Comparison of ENCODE assay signal across 19 cellular contexts in the genomic region with DNA sequence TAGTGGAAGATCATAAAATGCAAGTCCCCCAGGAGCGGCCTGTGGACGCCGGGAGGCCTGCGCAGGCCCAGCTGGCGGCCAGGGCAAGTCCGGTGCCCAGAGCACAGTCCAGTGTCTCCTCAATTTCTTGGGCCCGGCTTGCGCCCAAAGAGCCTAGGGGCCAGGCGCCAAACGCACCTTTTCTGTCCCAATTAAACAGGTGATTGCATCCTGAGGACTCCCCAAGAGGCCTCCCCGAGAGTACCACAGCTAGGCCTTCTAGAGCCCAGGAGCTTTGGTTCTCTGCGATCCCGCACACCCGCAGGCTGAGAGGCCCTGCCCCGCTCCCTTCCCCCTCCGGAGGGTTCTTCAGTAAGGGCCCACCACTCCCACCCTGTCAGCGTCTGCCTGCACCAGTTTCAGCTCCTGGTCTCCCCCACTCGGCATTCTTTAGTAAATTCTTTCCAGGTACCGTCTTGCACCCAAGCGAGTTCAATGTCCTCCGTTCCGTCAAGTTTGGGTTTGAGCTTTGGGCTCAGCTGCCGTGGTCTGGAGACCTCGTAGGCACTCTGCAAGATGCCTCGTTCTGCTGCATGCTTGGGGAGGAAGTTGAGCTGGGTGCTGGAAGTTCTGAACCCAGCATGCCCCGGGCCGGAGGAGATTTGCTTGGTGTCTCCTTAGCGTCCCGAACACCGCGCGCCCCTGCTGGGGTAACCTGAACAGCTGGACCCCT. TPM values are rescaled to one million over a fixed set of nuclear protein-coding genes. Genes with fewer than 3 reads are reported as not detected.
DNase-seq lines count a peak whose midpoint lies in the region; ATAC-seq, FAIRE-seq and TF ChIP-seq lines count a peak whose summit lies in the region.
"Had no signal": no experiment of that assay in that cellular context is flagged by ENCODE, and none has a peak within 500 bp of the region (broad histone marks: within the 10 kb centered on the region; RNA-seq: fewer than 3 reads in every experiment).

No MANE protein-coding gene starts in this region.

- CTCF ChIA-PET in SK-N-SH (lab: Yijun Ruan, JAX) = interaction anchor here (0.9 to 9.8 kb wide), 5 partner anchors 12 to 680 kb away, joined by 3 to 75 read pairs (median 5); no protein-coding TSS in a partner anchor
- CTCF ChIA-PET in CD8-positive, alpha-beta memory T cell (lab: Charles Lee) = interaction anchor here (1.1 to 1.4 kb wide), 3 partner anchors 11 to 658 kb away, joined by 3 to 5 read pairs (median 3); no protein-coding TSS in a partner anchor

- H3K4me1 ChIP-seq in SK-N-SH (ENCODE audit: control insufficient read depth in 1 of 2, insufficient read depth in 2 of 2, low read depth in 1 of 2, low read length in 1 of 2) (no peaks in the 10 kb centered on the region), astrocyte (ENCODE audit: insufficient read depth, low read length) (no peaks in the 10 kb centered on the region), mucosa of stomach (ENCODE audit: control insufficient read depth, insufficient read depth, low read length) (peaks cover 1% of the 10 kb centered on the region)
- H3K4me1 ChIP-seq in CD8-positive, alpha-beta memory T cell (ENCODE audit: insufficient read depth, low read length) = peaks cover 25% of the 10 kb centered on the region

- TF ChIP-seq CTCF in SK-N-SH (IDR thresholded peaks at IDR 0.05) (no peak), astrocyte (IDR thresholded peaks at IDR 0.05; ENCODE audit: insufficient read depth, low read depth, low read length) (no peak)

- H3K4me3 ChIP-seq in SK-N-SH (ENCODE audit: low read depth in 2 of 2, low read length in 1 of 2) = no peak overlapping the region
- no peak overlapping the region for H3K4me3 ChIP-seq in CD8-positive, alpha-beta memory T cell (ENCODE audit: low read length)
- H3K4me3 ChIP-seq in astrocyte (ENCODE audit: insufficient read depth, low read depth, low read length) = no peak overlapping the region
- H3K4me3 ChIP-seq in mucosa of stomach (ENCODE audit: low read length) = no peak overlapping the region
- H3K4me3 ChIP-seq: K562, thyroid gland had no signal

- no peaks in the 10 kb centered on the region for H3K9me2 ChIP-seq in SK-N-SH

- H3K9ac ChIP-seq in SK-N-SH = no peak overlapping the region
- no peak overlapping the region for H3K9ac ChIP-seq in astrocyte (ENCODE audit: low read length)
- peak overlapping the region; percentile 22 for H3K9ac ChIP-seq in mucosa of stomach (ENCODE audit: low read length)

- H3K9me3 Mint-ChIP-seq in CD8-positive, alpha-beta memory T cell = no peaks in the 10 kb centered on the region
- peaks cover 29% of the 10 kb centered on the region for H3K9me3 Mint-ChIP-seq in astrocyte (ENCODE audit: unreplicated experiment)

- H3K27ac Mint-ChIP-seq in CD8-positive, alpha-beta memory T cell = no peak overlapping the region
- H3K27ac Mint-ChIP-seq in astrocyte (ENCODE audit: unreplicated experiment) = peak overlapping the region; percentile 26

- peak; percentile 10 for DNase-seq in SK-N-SH
- no peak for DNase-seq in CD8-positive, alpha-beta memory T cell
- no peak for DNase-seq in astrocyte (ENCODE audit: low read depth)
- DNase-seq in NCI-H1092 treated with DMSO at 0.1 percent for 48 hours (lab: John Stamatoyannopoulos, UW) = no peak
- no peak for DNase-seq in HPDE6-E6E7 (ENCODE audit: extremely low spot score)
- DNase-seq: amygdala; GDM1; occipital lobe; stimulated activated CD4-positive, alpha-beta T cell treated with anti-CD3 and anti-CD28 coated beads, Interleukin-4, amount 100 ng/mL, for 1 hour; stimulated activated CD8-positive, alpha-beta memory T cell treated with anti-CD3 and anti-CD28 coated beads, Interleukin-4, amount 100 ng/mL, for 48 hours; thyroid gland had no signal

- peaks cover 66 to 74% of the 10 kb centered on the region in 2 donors for H3K27me3 Mint-ChIP-seq in CD8-positive, alpha-beta memory T cell
- peaks cover 69% of the 10 kb centered on the region for H3K27me3 Mint-ChIP-seq in astrocyte (ENCODE audit: low read depth, unreplicated experiment)

- H3K36me3 ChIP-seq in SK-N-SH (replicated peaks in 1 of 2; ENCODE audit: control insufficient read depth in 1 of 2, insufficient read depth in 2 of 2, low read length in 1 of 2) (no peaks in the 10 kb centered on the region), astrocyte (ENCODE audit: insufficient read depth, low read length) (no peaks in the 10 kb centered on the region), mucosa of stomach (ENCODE audit: control insufficient read depth, insufficient read depth, low read length) (no peaks in the 10 kb centered on the region)
- H3K36me3 ChIP-seq in CD8-positive, alpha-beta memory T cell (ENCODE audit: insufficient read depth, low read length) = no peaks in the 10 kb centered on the region
- H3K36me3 ChIP-seq: thyroid gland had no signal

- H3K27ac ChIP-seq in SK-N-SH (ENCODE audit: low read depth in 2 of 2, low read length in 1 of 2) (no peak overlapping the region), astrocyte (ENCODE audit: low read depth, low read length) (no peak overlapping the region)
- H3K27ac ChIP-seq in CD8-positive, alpha-beta memory T cell (ENCODE audit: low read depth, low read length) = no peak overlapping the region
- H3K27ac ChIP-seq: thyroid gland had no signal

- no peak for TF ChIP-seq RAD21 in SK-N-SH (IDR thresholded peaks at IDR 0.05; ENCODE audit: low read length)

- H3K4me2 ChIP-seq in SK-N-SH (no peak overlapping the region), astrocyte (ENCODE audit: low read length) (no peak overlapping the region)

- peak overlapping the region in 4 of 7 donors; percentile 4 to 58 (median 50) for H3K4me3 Mint-ChIP-seq in CD8-positive, alpha-beta memory T cell
- H3K4me3 Mint-ChIP-seq in astrocyte (ENCODE audit: unreplicated experiment) = no peak overlapping the region

- H4K20me1 ChIP-seq in SK-N-SH (ENCODE audit: insufficient read depth) (no peaks in the 10 kb centered on the region), astrocyte (ENCODE audit: insufficient read depth, low read length) (no peaks in the 10 kb centered on the region)

- no peak overlapping the region for H2AFZ ChIP-seq in SK-N-SH (ENCODE audit: low read depth)
- H2AFZ ChIP-seq in astrocyte (ENCODE audit: low read depth, low read length) = no peak overlapping the region

- 20% methylated on average over 18 of the region's 32 CpGs for WGBS in SK-N-SH (ENCODE audit: low lambda C conversion rate)

- H3K36me3 Mint-ChIP-seq in CD8-positive, alpha-beta memory T cell = no peaks in the 10 kb centered on the region
- H3K36me3 Mint-ChIP-seq in astrocyte (ENCODE audit: low read depth, unreplicated experiment) = no peaks in the 10 kb centered on the region

- POLR2A ChIA-PET in SK-N-SH (lab: Yijun Ruan, JAX) = interaction anchor here (0.6 kb wide), 1 partner anchor 419 kb away, joined by 3 read pairs; no protein-coding TSS in a partner anchor
- POLR2A ChIA-PET in CD8-positive, alpha-beta memory T cell (lab: Charles Lee) = no interaction called here

- FAIRE-seq in astrocyte (lab: Jason Lieb, UNC) = no peak
- FAIRE-seq: K562 had no signal

- H3K9me3 ChIP-seq in SK-N-SH (no peaks in the 10 kb centered on the region), astrocyte (ENCODE audit: insufficient read depth, low read depth, low read length) (peaks cover 4% of the 10 kb centered on the region), mucosa of stomach (ENCODE audit: control insufficient read depth, low read length) (no peaks in the 10 kb centered on the region)
- no peaks in the 10 kb centered on the region for H3K9me3 ChIP-seq in CD8-positive, alpha-beta memory T cell (ENCODE audit: low read length)
- H3K9me3 ChIP-seq: thyroid gland had no signal

- ATAC-seq in SK-N-SH treated with all-trans-retinoic acid at 6 μM for 48 hours (no peak), HG03342 (IDR thresholded peaks at IDR 0.05; ENCODE audit: unreplicated experiment) (no peak)
- ATAC-seq: HCT116, K562 had no signal

- H3K79me2 ChIP-seq in SK-N-SH (ENCODE audit: insufficient read depth) = no peaks in the 10 kb centered on the region
- no peaks in the 10 kb centered on the region for H3K79me2 ChIP-seq in astrocyte (ENCODE audit: insufficient read depth, low read length)

- H3K4me1 Mint-ChIP-seq in CD8-positive, alpha-beta memory T cell = peaks cover 13 to 34% (median 25%) of the 10 kb centered on the region in 3 donors
- no peaks in the 10 kb centered on the region for H3K4me1 Mint-ChIP-seq in astrocyte (ENCODE audit: low read depth, unreplicated experiment)

- no peaks in the 10 kb centered on the region for H3F3A ChIP-seq in SK-N-SH (replicated peaks; ENCODE audit: insufficient read depth)

- TF ChIP-seq EP300 in SK-N-SH (IDR thresholded peaks at IDR 0.05; ENCODE audit: borderline replicate concordance in 1 of 2, low read depth in 1 of 2, low read length in 1 of 2) = no peak

- H3K27me3 ChIP-seq in SK-N-SH (ENCODE audit: insufficient read depth) (peaks cover 90% of the 10 kb centered on the region), astrocyte (ENCODE audit: insufficient read depth, low read length) (peaks cover 86% of the 10 kb centered on the region), mucosa of stomach (ENCODE audit: control insufficient read depth, insufficient read depth, low read length) (peaks cover 93% of the 10 kb centered on the region)
- peaks cover 68% of the 10 kb centered on the region for H3K27me3 ChIP-seq in CD8-positive, alpha-beta memory T cell (ENCODE audit: insufficient read depth, low read length, poor library complexity, severe bottlenecking)

TF ChIP-seq in SK-N-SH, 30 proteins besides CTCF, POLR2A, EP300 and RAD21 (continues in another document):
- TF ChIP-seq GATA2 (CRISPR knock-in tag; IDR thresholded peaks at IDR 0.05) = no peak
- TF ChIP-seq, protein P1, sequence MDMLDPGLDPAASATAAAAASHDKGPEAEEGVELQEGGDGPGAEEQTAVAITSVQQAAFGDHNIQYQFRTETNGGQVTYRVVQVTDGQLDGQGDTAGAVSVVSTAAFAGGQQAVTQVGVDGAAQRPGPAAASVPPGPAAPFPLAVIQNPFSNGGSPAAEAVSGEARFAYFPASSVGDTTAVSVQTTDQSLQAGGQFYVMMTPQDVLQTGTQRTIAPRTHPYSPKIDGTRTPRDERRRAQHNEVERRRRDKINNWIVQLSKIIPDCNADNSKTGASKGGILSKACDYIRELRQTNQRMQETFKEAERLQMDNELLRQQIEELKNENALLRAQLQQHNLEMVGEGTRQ (IDR thresholded peaks at IDR 0.05; ENCODE audit: borderline replicate concordance, low read depth, low read length) = no peak

TF ChIP-seq in SK-N-SH treated with all-trans-retinoic acid at 6 μM for 48 hours, 23 proteins besides CTCF, POLR2A, EP300 and RAD21 (continues in another document):
- TF ChIP-seq TOX (CRISPR knock-in tag; IDR thresholded peaks at IDR 0.05; ENCODE audit: borderline replicate concordance) = no peak

RNA-seq across cellular contexts. Expression of gene NKX2-2, which starts 3.9 kb away (rescaled TPM):
- not detected in 2 replicates for polyA plus RNA-seq in SK-N-SH (2012; rRNA removed)
- not detected in 2 replicates for polyA plus RNA-seq in SK-N-SH (2012; cell fraction: cytosol; rRNA removed)
- not detected in 2 replicates for polyA plus RNA-seq in SK-N-SH (2012; cell fraction: nucleus; rRNA removed)
- not detected for total RNA-seq in CD8-positive, alpha-beta memory T cell
- not detected for polyA plus RNA-seq in CD8-positive, alpha-beta memory T cell
- not detected in 2 replicates for total RNA-seq in astrocyte
- total RNA-seq: chondrocyte, epithelial cell of proximal tubule, K562, RPMI7951 had no signal
